1 cellular context compared by ENCODE assay signal in genomic region chr12:124992874-124993567, GRCh38.
TF ChIP-seq lines count a peak whose summit lies in the region.

No MANE protein-coding gene starts in this region.

TF ChIP-seq in HepG2, 621 proteins besides CTCF, POLR2A, EP300 and RAD21 (continued from another document):
- peak; percentile 27 for TF ChIP-seq TEAD3 (CRISPR knock-in tag; optimal IDR thresholded peaks at IDR 0.05; ENCODE audit: borderline replicate concordance)
- 0 out of 2 replicates have a peak, but pooled peaks have one; percentile 69 for TF ChIP-seq ZMAT3 (CRISPR knock-in tag; conservative IDR thresholded peaks at IDR 0.05)
- TF ChIP-seq PHF8 (CRISPR knock-in tag; IDR thresholded peaks at IDR 0.05) = peak; percentile 2; the same call in 1 of the 2 replicates
- 0 out of 4 replicates have a peak, but pooled peaks of 1 of the 2 experiments have one; percentile 19 for TF ChIP-seq REST (IDR thresholded peaks at IDR 0.05; ENCODE audit: borderline replicate concordance in 1 of 2, low read depth in 1 of 2, low read length in 2 of 2)
- peak; percentile 61; the same call in 1 of the 2 replicates for TF ChIP-seq E2F5 (CRISPR knock-in tag; conservative IDR thresholded peaks at IDR 0.05)
- TF ChIP-seq ZNF776 (CRISPR knock-in tag; IDR thresholded peaks at IDR 0.05) = no peak
